Comparison of ENCODE assay signal across 8 cellular contexts in genomic region chr7:99325597-99326407, GRCh38. TPM values are rescaled to one million over a fixed set of nuclear protein-coding genes. Genes with fewer than 3 reads are reported as not detected.
DNase-seq lines count a peak whose midpoint lies in the region; ATAC-seq and TF ChIP-seq lines count a peak whose summit lies in the region.

Gene ARPC1A (plus strand): TSS chr7:99325898. CDS start chr7:99333354, 7,456 bp downstream.

- peaks cover 14 to 25% of the 10 kb centered on the region in 2 donors for H3K4me1 ChIP-seq in lung (ENCODE audit: control insufficient read depth in 2 of 2, insufficient read depth in 2 of 2, low read length in 2 of 2)

- TF ChIP-seq CTCF in lung (IDR thresholded peaks at IDR 0.05; ENCODE audit: control extremely low read depth, extremely low read depth), result no peak

- H3K9me3 ChIP-seq in lung (ENCODE audit: control insufficient read depth in 2 of 2, insufficient read depth in 1 of 2, low read length in 1 of 2), result no peaks in the 10 kb centered on the region

- DNase-seq in CMK (ENCODE audit: low read depth), result peak; percentile 87
- DNase-seq in HS-5 (ENCODE audit: low read depth), result peak; percentile 48
- DNase-seq in NK-92 (lab: John Stamatoyannopoulos, UW; ENCODE audit: unreplicated experiment), result peak; percentile 68
- peak; percentile 63 to 87 for DNase-seq in activated CD8-positive, alpha-beta memory T cell treated with anti-CD3 and anti-CD28 coated beads for 1 hour (ENCODE audit: extremely low read depth in 1 of 2, low read depth in 1 of 2)
- DNase-seq in effector CD4-positive, alpha-beta T cell, result peak; percentile 88
- DNase-seq in lung (ENCODE audit: low spot score), result peak; percentile 89
- peak; percentile 80 to 88 (median 86) for DNase-seq in stimulated activated CD4-positive, alpha-beta T cell treated with anti-CD3 and anti-CD28 coated beads, TNF-alpha, amount 100 ng/mL, for 24 hours (ENCODE audit: low read depth in 3 of 3)

- H3K27me3 ChIP-seq in lung (ENCODE audit: control insufficient read depth, insufficient read depth), result no peaks in the 10 kb centered on the region

- WGBS in lung, 2 donors, result 0% methylated on average over 74 to 82 of the region's 82 CpGs

- peak within 1 kb of the TSS; percentile 88 for H3K4me3 ChIP-seq in lung

- peak within 1 kb of the TSS; percentile 89 to 90 for H3K27ac ChIP-seq in lung (ENCODE audit: low read depth in 1 of 2, low read length in 1 of 2)

- peak; percentile 70 for ATAC-seq in GM19468 (IDR thresholded peaks at IDR 0.05; ENCODE audit: extremely low read depth, unreplicated experiment)
- ATAC-seq in lung (ENCODE audit: insufficient read depth, low FRiP score), result peak; percentile 92

- H3K36me3 ChIP-seq in lung (ENCODE audit: control insufficient read depth in 2 of 2, insufficient read depth in 2 of 2, low read length in 2 of 2), result peaks cover 0 to 1% of the 10 kb centered on the region in 2 donors

RNA-seq across cellular contexts. Expression of gene ARPC1A, which starts in this region (rescaled TPM):
- 100 to 1,000 TPM in 1 of 2 donors, 10 to 100 TPM in 1; 71.3 to 135 TPM for total RNA-seq in lung
- 100 to 1,000 TPM; 105 to 212 TPM for polyA plus RNA-seq in lung

Comparison
In these comparisons a context has a peak if more than half of its experiments do, and no peak if none do; other contexts are left out.
1. Peak in every context shown above with its lines: DNase-seq, ATAC-seq, H3K4me3 ChIP-seq and H3K27ac ChIP-seq.